13 cellular contexts compared by ENCODE assay signal in genomic region chr4:77025643-77026321, GRCh38. TPM values are rescaled to one million over a fixed set of nuclear protein-coding genes. Genes with fewer than 3 reads are reported as not detected.
DNase-seq lines count a peak whose midpoint lies in the region; ATAC-seq and TF ChIP-seq lines count a peak whose summit lies in the region.
"Had no signal": no experiment of that assay in that cellular context is flagged by ENCODE, and none has a peak within 500 bp of the region (broad histone marks: within the 10 kb centered on the region; RNA-seq: fewer than 3 reads in every experiment).

No MANE protein-coding gene starts in this region.

- H4K8ac ChIP-seq in mesendoderm (ENCODE audit: low read depth, low read length) (no peak overlapping the region), neuronal stem cell (ENCODE audit: low read depth, low read length) (no peak overlapping the region)

- H3K27ac ChIP-seq in mesendoderm (ENCODE audit: low read depth, low read length), result no peak overlapping the region
- H3K27ac ChIP-seq in upper lobe of left lung, result no peak overlapping the region
- H3K27ac ChIP-seq in neuronal stem cell (replicated peaks; ENCODE audit: low read length), result no peak overlapping the region
- H3K27ac ChIP-seq: tibial nerve, WERI-Rb-1 had no signal

- peaks cover 10% of the 10 kb centered on the region for H3K4me1 ChIP-seq in mesendoderm (ENCODE audit: control insufficient read depth, low read depth, low read length)
- H3K4me1 ChIP-seq in upper lobe of left lung, result peaks cover 9 to 20% (median 13%) of the 10 kb centered on the region in 4 donors
- peaks cover 11 to 18% of the 10 kb centered on the region in 2 donors for H3K4me1 ChIP-seq in neuronal stem cell (ENCODE audit: control insufficient read depth in 2 of 2, insufficient read depth in 1 of 2, low read depth in 1 of 2, low read length in 2 of 2)

- no peak overlapping the region for H4K91ac ChIP-seq in neuronal stem cell (ENCODE audit: low read depth, low read length, poor library complexity)

- peaks cover 1% of the 10 kb centered on the region for H3K79me1 ChIP-seq in mesendoderm (ENCODE audit: low read length)
- H3K79me1 ChIP-seq in neuronal stem cell (ENCODE audit: low read depth, low read length), result no peaks in the 10 kb centered on the region

- H3K14ac ChIP-seq in neuronal stem cell (ENCODE audit: low read length), result no peak overlapping the region

- peaks cover 38% of the 10 kb centered on the region for H3K36me3 Mint-ChIP-seq in activated naive CD8-positive, alpha-beta T cell treated with anti-CD3 and anti-CD28 coated beads, Interleukin-2, amount 10 ng/mL, durations not matched to agents 7 days and 5 days

- H3K9ac ChIP-seq in mesendoderm (ENCODE audit: low read length) (no peak overlapping the region), neuronal stem cell (ENCODE audit: low read depth, low read length, poor library complexity) (no peak overlapping the region)

- in situ Hi-C loops in GM13977 (cut with MboI; ENCODE audit: low pct_unique_long_range_greater_than_20kb, low sequenced_read_pairs, unreplicated experiment), result loop anchor here (25.0 kb wide), 1 partner anchor 513 kb away; no protein-coding TSS in a partner anchor

- no peak overlapping the region for H3K27ac Mint-ChIP-seq in activated naive CD8-positive, alpha-beta T cell treated with anti-CD3 and anti-CD28 coated beads, Interleukin-2, amount 10 ng/mL, durations not matched to agents 7 days and 5 days
- H3K27ac Mint-ChIP-seq: brain, mesothelial cell of epicardium had no signal

- peaks cover 29% of the 10 kb centered on the region for H3K4me1 Mint-ChIP-seq in activated naive CD8-positive, alpha-beta T cell treated with anti-CD3 and anti-CD28 coated beads, Interleukin-2, amount 10 ng/mL, durations not matched to agents 7 days and 5 days

- H2BK120ac ChIP-seq in mesendoderm (ENCODE audit: low read depth, low read length) (no peak overlapping the region), neuronal stem cell (ENCODE audit: low read depth, low read length) (no peak overlapping the region)

- H2AK5ac ChIP-seq in mesendoderm (ENCODE audit: low read length), result no peak overlapping the region
- H2AK5ac ChIP-seq in neuronal stem cell (ENCODE audit: low read depth, low read length), result no peak overlapping the region

- H3K36me3 ChIP-seq in mesendoderm (ENCODE audit: control insufficient read depth, insufficient read depth, low read length) (peaks cover 15% of the 10 kb centered on the region), upper lobe of left lung (peaks cover 0 to 63% (median 18%) of the 10 kb centered on the region in 4 donors), neuronal stem cell (replicated peaks in 1 of 2; ENCODE audit: control insufficient read depth in 2 of 2, insufficient read depth in 2 of 2, low read length in 2 of 2) (peaks cover 32 to 92% of the 10 kb centered on the region in 2 donors)

- no peak for TF ChIP-seq POLR2A in upper lobe of left lung (IDR thresholded peaks at IDR 0.05)

- no peak overlapping the region for H3K4ac ChIP-seq in mesendoderm (ENCODE audit: low read depth, low read length)
- no peak overlapping the region for H3K4ac ChIP-seq in neuronal stem cell (ENCODE audit: low read length)

- no peak for TF ChIP-seq EP300 in upper lobe of left lung (IDR thresholded peaks at IDR 0.05)

- no peak overlapping the region for H3K23ac ChIP-seq in mesendoderm (ENCODE audit: low read length)
- no peak overlapping the region for H3K23ac ChIP-seq in neuronal stem cell (ENCODE audit: low read depth, low read length, poor library complexity)

- H3K27me3 ChIP-seq in mesendoderm (ENCODE audit: insufficient read depth, low read length, poor library complexity) (no peaks in the 10 kb centered on the region), upper lobe of left lung (no peaks in the 10 kb centered on the region), neuronal stem cell (ENCODE audit: control insufficient read depth in 3 of 3, insufficient read depth in 3 of 3, low read depth in 1 of 3, low read length in 3 of 3) (no peaks in the 10 kb centered on the region)
- H3K27me3 ChIP-seq: tibial nerve had no signal

- no peak overlapping the region for H2AFZ ChIP-seq in neuronal stem cell (ENCODE audit: low read length)

- ATAC-seq in GM19395 (IDR thresholded peaks at IDR 0.05; ENCODE audit: unreplicated experiment) (peak; percentile 93), HG03103 (IDR thresholded peaks at IDR 0.05; ENCODE audit: low read depth, unreplicated experiment) (peak; percentile 91), upper lobe of left lung (ENCODE audit: low FRiP score in 2 of 2) (no peak)
- peak; percentile 86 for ATAC-seq in activated naive CD8-positive, alpha-beta T cell treated with anti-CD3 and anti-CD28 coated beads, Interleukin-2, amount 10 ng/mL, durations not matched to agents 7 days and 5 days (ENCODE audit: low read depth)
- ATAC-seq: K562 had no signal

- POLR2A ChIA-PET in activated naive CD8-positive, alpha-beta T cell treated with anti-CD3 and anti-CD28 coated beads, Interleukin-2, amount 10 ng/mL, durations not matched to agents 7 days and 5 days (lab: Charles Lee), result no interaction called here

- H2BK15ac ChIP-seq in mesendoderm (replicated peaks; ENCODE audit: low read depth), result no peak overlapping the region
- H2BK15ac ChIP-seq in neuronal stem cell (ENCODE audit: low read length), result no peak overlapping the region

- no peak overlapping the region for H2BK12ac ChIP-seq in neuronal stem cell (ENCODE audit: low read length)

- WGBS in mesendoderm (ENCODE audit: extremely low coverage, insufficient coverage, low lambda C conversion rate), result no CpG with 5 or more reads among the region's 1 CpG
- WGBS in upper lobe of left lung, 2 donors, result 89 to 92% methylated on average over 1 of the region's 1 CpG
- no CpG with 5 or more reads among the region's 1 CpG for WGBS in neuronal stem cell (ENCODE audit: extremely low coverage in 2 of 2, insufficient read length in 2 of 2, insufficient replicate concordance in 1 of 2), 2 donors

- H3K56ac ChIP-seq in mesendoderm (ENCODE audit: low read length), result no peak overlapping the region

- DNase-seq in GM13977 (ENCODE audit: low spot score), result peak; percentile 46
- no peak for DNase-seq in activated naive CD8-positive, alpha-beta T cell treated with anti-CD3 and anti-CD28 coated beads, Interleukin-2, amount 10 ng/mL, durations not matched to agents 7 days and 5 days
- no peak for DNase-seq in mesendoderm
- no peak for DNase-seq in upper lobe of left lung
- no peak for DNase-seq in neuronal stem cell (ENCODE audit: low spot score)
- no peak for DNase-seq in A172 (ENCODE audit: low spot score)
- DNase-seq: WERI-Rb-1 had no signal

- H3K9me3 ChIP-seq in upper lobe of left lung, result no peaks in the 10 kb centered on the region
- no peaks in the 10 kb centered on the region for H3K9me3 ChIP-seq in neuronal stem cell (replicated peaks in 1 of 2; ENCODE audit: control insufficient read depth in 2 of 2, insufficient read depth in 1 of 2, low read depth in 1 of 2, low read length in 2 of 2)
- H3K9me3 ChIP-seq: tibial nerve had no signal

- no peak overlapping the region for H4K5ac ChIP-seq in mesendoderm (ENCODE audit: low read length)

- no peak overlapping the region for H3K4me2 ChIP-seq in mesendoderm (ENCODE audit: low read length)
- no peak overlapping the region for H3K4me2 ChIP-seq in neuronal stem cell (ENCODE audit: insufficient read depth, low read length, poor library complexity, severe bottlenecking)

- H3K18ac ChIP-seq in mesendoderm (ENCODE audit: low read length) (no peak overlapping the region), neuronal stem cell (ENCODE audit: low read length) (no peak overlapping the region)

- H3K4me3 ChIP-seq in mesendoderm (ENCODE audit: low read length), result no peak overlapping the region
- no peak overlapping the region for H3K4me3 ChIP-seq in upper lobe of left lung
- no peak overlapping the region for H3K4me3 ChIP-seq in neuronal stem cell (ENCODE audit: low read length in 2 of 2)
- H3K4me3 ChIP-seq: K562, tibial nerve had no signal

- no peaks in the 10 kb centered on the region for H3K27me3 Mint-ChIP-seq in activated naive CD8-positive, alpha-beta T cell treated with anti-CD3 and anti-CD28 coated beads, Interleukin-2, amount 10 ng/mL, durations not matched to agents 7 days and 5 days
- H3K27me3 Mint-ChIP-seq: brain had no signal

- no peaks in the 10 kb centered on the region for H3K79me2 ChIP-seq in mesendoderm (ENCODE audit: control insufficient read depth, insufficient read depth, low read length)

- H3K4me3 Mint-ChIP-seq in activated naive CD8-positive, alpha-beta T cell treated with anti-CD3 and anti-CD28 coated beads, Interleukin-2, amount 10 ng/mL, durations not matched to agents 7 days and 5 days, result no peak overlapping the region
- H3K4me3 Mint-ChIP-seq: brain, mesothelial cell of epicardium had no signal

- TF ChIP-seq CTCF in GM13977 (IDR thresholded peaks at IDR 0.05; ENCODE audit: extremely low read depth, insufficient read depth, missing control alignments), result no peak
- TF ChIP-seq CTCF in upper lobe of left lung (IDR thresholded peaks at IDR 0.05), result no peak

- no peak overlapping the region for H2BK5ac ChIP-seq in mesendoderm (ENCODE audit: low read length)
- H2BK5ac ChIP-seq in neuronal stem cell (ENCODE audit: low read length), result no peak overlapping the region

- H3K9me3 Mint-ChIP-seq in activated naive CD8-positive, alpha-beta T cell treated with anti-CD3 and anti-CD28 coated beads, Interleukin-2, amount 10 ng/mL, durations not matched to agents 7 days and 5 days, result no peaks in the 10 kb centered on the region
- H3K9me3 Mint-ChIP-seq: brain, mesothelial cell of epicardium had no signal

RNA-seq across cellular contexts. Expression of gene CCNI, which starts 50.0 kb away (rescaled TPM):
- total RNA-seq in activated naive CD8-positive, alpha-beta T cell treated with anti-CD3 and anti-CD28 coated beads, Interleukin-2, amount 10 ng/mL, durations not matched to agents 7 days and 5 days, result 100 to 1,000 TPM; 243 to 244 TPM
- polyA plus RNA-seq in mesendoderm (2013, experiment 1 of 2), result 171 TPM
- polyA plus RNA-seq in mesendoderm (2013, experiment 2 of 2), result 170 TPM
- total RNA-seq in upper lobe of left lung, result 100 to 1,000 TPM; 132 to 305 (median 216) TPM
- polyA plus RNA-seq in neuronal stem cell (2013, experiment 1 of 2), result 434 TPM
- polyA plus RNA-seq in neuronal stem cell (2013, experiment 2 of 2), result 452 TPM
- total RNA-seq in A172 (2014; rRNA removed; shearing (Covaris generic)), result 56.5 and 61.8 TPM in 2 replicates

Comparison
In these comparisons a context has a peak if more than half of its experiments do, and no peak if none do; other contexts are left out.
1. ATAC-seq: peak in GM19395 (single experiment), HG03103 (single experiment) and activated naive CD8-positive, alpha-beta T cell treated with anti-CD3 and anti-CD28 coated beads, Interleukin-2, amount 10 ng/mL, durations not matched to agents 7 days and 5 days (single experiment); none in upper lobe of left lung (0 of 2).